22 cellular contexts compared by ENCODE assay signal in the genomic region with DNA sequence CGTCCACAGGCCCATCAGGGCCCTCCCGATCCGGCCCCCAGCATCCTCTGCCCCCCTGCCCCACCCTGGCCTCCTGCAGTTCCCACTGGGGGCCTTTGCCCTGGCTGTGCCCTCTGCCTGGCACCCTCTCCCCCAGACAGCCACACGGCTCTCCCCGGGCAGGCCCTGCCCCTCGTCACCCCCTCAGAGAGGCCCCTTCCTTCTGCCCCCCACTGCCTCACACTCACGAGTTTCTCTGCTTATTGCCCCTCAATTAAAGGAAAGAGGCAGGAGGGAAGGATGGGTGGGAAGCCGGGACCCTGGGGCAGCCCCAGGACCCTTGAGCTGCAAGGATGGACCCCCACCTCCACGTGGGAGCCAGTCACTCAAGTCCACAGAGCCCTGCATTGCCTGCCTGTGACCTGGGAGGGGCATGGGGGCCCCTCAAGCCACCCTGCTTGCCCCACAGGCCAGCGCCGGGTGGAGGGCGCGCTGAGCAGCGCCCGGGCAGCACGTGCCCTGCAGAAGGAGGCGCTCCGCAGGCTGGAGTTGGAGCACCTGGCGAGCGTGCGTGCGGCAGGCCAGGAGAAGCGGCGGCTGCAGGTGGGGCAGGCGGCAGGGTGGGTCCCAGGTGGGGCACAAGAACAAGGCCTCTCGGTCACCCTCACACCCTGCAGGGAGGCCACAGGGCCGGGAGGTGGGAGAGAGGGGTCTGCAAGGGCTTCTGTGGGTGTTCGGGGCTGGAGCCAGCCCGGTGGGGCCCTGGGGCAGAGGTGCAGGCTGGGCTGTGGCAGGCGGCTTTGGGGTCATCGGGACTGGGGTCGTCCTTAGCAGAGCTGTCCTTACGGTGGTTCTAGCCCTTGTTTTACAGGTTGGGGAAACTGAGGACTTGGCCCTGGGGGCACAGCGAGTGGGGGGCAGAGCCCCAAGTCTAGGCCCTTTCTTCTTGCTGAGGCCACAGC.
"Had no signal": no experiment of that assay in that cellular context is flagged by ENCODE, and none has a peak within 500 bp of the region (broad histone marks: within the 10 kb centered on the region; RNA-seq: fewer than 3 reads in every experiment).

No MANE protein-coding gene starts in this region.

- H3K4me2 ChIP-seq: smooth muscle cell had no signal

- H3K27ac Mint-ChIP-seq: activated CD4-positive, alpha-beta T cell treated with anti-CD3 and anti-CD28 coated beads, Interleukin-2, amount 10 ng/mL, durations not matched to agents 24 days and 14 days; activated CD8-positive, alpha-beta T cell treated with anti-CD3 and anti-CD28 coated beads for 36 hours; activated naive CD8-positive, alpha-beta T cell treated with anti-CD3 and anti-CD28 coated beads, Interleukin-2, amount 10 ng/mL, durations not matched to agents 7 days and 5 days; activated T-cell treated with anti-CD3 and anti-CD28 coated beads, Interleukin-2, amount 50 U/mL, for 24 hours; activated T-helper 2 cell treated with anti-CD3 and anti-CD28 coated beads, Interferon-gamma antibody, Interleukin-2, Interleukin-4, amounts not matched to agents 10 μg/mL and 5 μg/mL and 100 μg/mL, durations not matched to agents 14 hours and 24 hours and 36 hours; brain; naive thymus-derived CD8-positive, alpha-beta T cell; stimulated activated effector memory CD8-positive, alpha-beta T cell treated with anti-CD3 and anti-CD28 coated beads, Interleukin-12 subunit alpha, Interleukin-12 subunit beta, amount 100 ng/mL, for 72 hours had no signal

- H3K36me3 ChIP-seq: colonic mucosa, left lung, prostate gland, right lobe of liver had no signal

- H3K4me1 Mint-ChIP-seq: naive thymus-derived CD8-positive, alpha-beta T cell; stimulated activated effector memory CD8-positive, alpha-beta T cell treated with anti-CD3 and anti-CD28 coated beads, Interleukin-12 subunit alpha, Interleukin-12 subunit beta, amount 100 ng/mL, for 72 hours had no signal

- H3K27ac ChIP-seq: colonic mucosa, left lung, prostate gland, right lobe of liver had no signal

- H3K27me3 Mint-ChIP-seq: activated CD8-positive, alpha-beta T cell treated with anti-CD3 and anti-CD28 coated beads for 36 hours; activated T-cell treated with anti-CD3 and anti-CD28 coated beads, Interleukin-2, amount 50 U/mL, for 24 hours had no signal

- H3K4me1 ChIP-seq: colonic mucosa, prostate gland had no signal

- H3K36me3 Mint-ChIP-seq: activated naive CD8-positive, alpha-beta T cell treated with anti-CD3 and anti-CD28 coated beads, Interleukin-2, amount 10 ng/mL, durations not matched to agents 7 days and 5 days; brain; stimulated activated effector memory CD8-positive, alpha-beta T cell treated with anti-CD3 and anti-CD28 coated beads, Interleukin-12 subunit alpha, Interleukin-12 subunit beta, amount 100 ng/mL, for 72 hours had no signal

- H3K9me3 Mint-ChIP-seq: activated CD4-positive, alpha-beta T cell treated with anti-CD3 and anti-CD28 coated beads, Interleukin-2, amount 10 ng/mL, durations not matched to agents 24 days and 14 days; activated CD8-positive, alpha-beta T cell treated with anti-CD3 and anti-CD28 coated beads for 36 hours; activated naive CD8-positive, alpha-beta T cell treated with anti-CD3 and anti-CD28 coated beads, Interleukin-2, amount 10 ng/mL, durations not matched to agents 7 days and 5 days; activated T-cell treated with anti-CD3 and anti-CD28 coated beads, Interleukin-2, amount 50 U/mL, for 24 hours; activated T-helper 2 cell treated with anti-CD3 and anti-CD28 coated beads, Interferon-gamma antibody, Interleukin-2, Interleukin-4, amounts not matched to agents 10 μg/mL and 5 μg/mL and 100 μg/mL, durations not matched to agents 14 hours and 24 hours and 36 hours; naive thymus-derived CD8-positive, alpha-beta T cell; stimulated activated effector memory CD8-positive, alpha-beta T cell treated with anti-CD3 and anti-CD28 coated beads, Interleukin-12 subunit alpha, Interleukin-12 subunit beta, amount 100 ng/mL, for 72 hours had no signal

- H3K9me3 ChIP-seq: colonic mucosa, left lung, prostate gland, right lobe of liver had no signal

- H3K27me3 ChIP-seq: colonic mucosa, left lung, right lobe of liver had no signal

- H3K4me3 Mint-ChIP-seq: activated CD4-positive, alpha-beta T cell treated with anti-CD3 and anti-CD28 coated beads, Interleukin-2, amount 10 ng/mL, durations not matched to agents 24 days and 14 days; activated CD8-positive, alpha-beta T cell treated with anti-CD3 and anti-CD28 coated beads for 36 hours; activated naive CD8-positive, alpha-beta T cell treated with anti-CD3 and anti-CD28 coated beads, Interleukin-2, amount 10 ng/mL, durations not matched to agents 7 days and 5 days; activated T-cell treated with anti-CD3 and anti-CD28 coated beads, Interleukin-2, amount 50 U/mL, for 24 hours; brain; naive thymus-derived CD8-positive, alpha-beta T cell; stimulated activated effector memory CD8-positive, alpha-beta T cell treated with anti-CD3 and anti-CD28 coated beads, Interleukin-12 subunit alpha, Interleukin-12 subunit beta, amount 100 ng/mL, for 72 hours had no signal

- DNase-seq: activated CD4-positive, alpha-beta T cell treated with anti-CD3 and anti-CD28 coated beads, Interleukin-2, amount 10 ng/mL, durations not matched to agents 24 days and 14 days; activated CD8-positive, alpha-beta T cell treated with anti-CD3 and anti-CD28 coated beads for 36 hours; activated naive CD4-positive, alpha-beta T cell treated with Interleukin-2 at 50 U/mL for 16 hours; activated T-cell treated with anti-CD3 and anti-CD28 coated beads, Interleukin-2, amount 50 U/mL, for 24 hours; central memory CD4-positive, alpha-beta T cell; colonic mucosa; erythroblast; foreskin melanocyte; glutamatergic neuron; islet precursor cell; mesendoderm; naive thymus-derived CD8-positive, alpha-beta T cell; stimulated activated CD4-positive, alpha-beta T cell treated with anti-CD3 and anti-CD28 coated beads, Interleukin-4, amount 100 ng/mL, for 24 hours; T-helper 9 cell had no signal

- ATAC-seq: activated CD8-positive, alpha-beta T cell treated with anti-CD3 and anti-CD28 coated beads for 36 hours; left lung; naive thymus-derived CD8-positive, alpha-beta T cell; stimulated activated effector memory CD8-positive, alpha-beta T cell treated with anti-CD3 and anti-CD28 coated beads, Interleukin-12 subunit alpha, Interleukin-12 subunit beta, amount 100 ng/mL, for 72 hours had no signal

- H3K4me3 ChIP-seq: colonic mucosa, left lung, prostate gland, right lobe of liver, smooth muscle cell had no signal
